ENCODE assay signal across 12 cellular contexts in the genomic region with DNA sequence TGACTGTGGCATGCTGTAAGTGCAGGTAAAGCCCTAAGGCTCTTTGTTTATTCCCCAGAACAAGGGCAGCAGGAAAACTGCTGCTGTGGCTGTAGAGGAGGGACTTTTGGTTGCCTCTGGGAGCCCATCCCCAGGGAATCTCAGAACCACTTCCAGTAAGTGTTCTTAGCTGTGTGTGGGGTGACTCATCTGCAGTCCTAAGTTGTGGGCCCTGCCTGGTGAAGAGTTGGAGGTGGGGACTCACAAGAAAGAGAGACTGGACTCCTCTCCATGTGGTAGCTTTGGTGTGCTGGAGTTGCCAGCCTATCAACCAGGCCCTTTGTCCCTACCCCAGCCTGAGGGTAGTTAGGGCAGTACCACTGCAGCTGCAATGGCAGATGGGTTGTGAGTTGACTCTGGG. TPM values are rescaled to one million over a fixed set of nuclear protein-coding genes. Genes with fewer than 3 reads are reported as not detected.
DNase-seq lines count a peak whose midpoint lies in the region; ATAC-seq and TF ChIP-seq lines count a peak whose summit lies in the region.
"Had no signal": no experiment of that assay in that cellular context is flagged by ENCODE, and none has a peak within 500 bp of the region (broad histone marks: within the 10 kb centered on the region; RNA-seq: fewer than 3 reads in every experiment).

No MANE protein-coding gene starts in this region.

- no peak overlapping the region for H3K4me3 Mint-ChIP-seq in H9
- no peak overlapping the region for H3K4me3 Mint-ChIP-seq in activated T-helper 2 cell treated with anti-CD3 and anti-CD28 coated beads, Interferon-gamma antibody, Interleukin-2, Interleukin-4, amounts not matched to agents 10 μg/mL and 5 μg/mL and 100 μg/mL, durations not matched to agents 14 hours and 24 hours and 36 hours (ENCODE audit: low read depth)
- H3K4me3 Mint-ChIP-seq: CD14-positive monocyte; stimulated activated memory B cell treated with anti-CD40 and anti-IgM and Interleukin-4, amounts not matched to agents 10 μg/mL and 1 μg/mL and 100 μg/mL, for 72 hours had no signal

- H3K27me3 ChIP-seq in ACC112 (ENCODE audit: insufficient read depth, low read length) (no peaks in the 10 kb centered on the region), H9 (ENCODE audit: insufficient read depth, low read length) (no peaks in the 10 kb centered on the region)

- H3T11ph ChIP-seq in H9 (ENCODE audit: low read length): no peak overlapping the region

- no peak overlapping the region for H3K14ac ChIP-seq in H9 (ENCODE audit: insufficient read depth, low read length)

- peak overlapping the region; percentile 10; the same call in 1 of the 2 replicates for H3K4me3 ChIP-seq in ACC112 (ENCODE audit: low read depth, low read length)
- H3K4me3 ChIP-seq: skin epidermis had no signal

- H3K27me3 Mint-ChIP-seq in H9 (ENCODE audit: low read depth): peaks cover 4% of the 10 kb centered on the region
- H3K27me3 Mint-ChIP-seq in activated T-helper 2 cell treated with anti-CD3 and anti-CD28 coated beads, Interferon-gamma antibody, Interleukin-2, Interleukin-4, amounts not matched to agents 10 μg/mL and 5 μg/mL and 100 μg/mL, durations not matched to agents 14 hours and 24 hours and 36 hours (ENCODE audit: low read depth): peaks cover 4% of the 10 kb centered on the region

- no peak overlapping the region for H3K9ac ChIP-seq in H9 (ENCODE audit: extremely low read depth, insufficient read length, low read length)

- peaks cover 16 to 17% of the 10 kb centered on the region in 2 experiments for H3K4me1 Mint-ChIP-seq in H9
- no peaks in the 10 kb centered on the region for H3K4me1 Mint-ChIP-seq in activated T-helper 2 cell treated with anti-CD3 and anti-CD28 coated beads, Interferon-gamma antibody, Interleukin-2, Interleukin-4, amounts not matched to agents 10 μg/mL and 5 μg/mL and 100 μg/mL, durations not matched to agents 14 hours and 24 hours and 36 hours (ENCODE audit: low read depth)
- H3K4me1 Mint-ChIP-seq: CD14-positive monocyte; stimulated activated memory B cell treated with anti-CD40 and anti-IgM and Interleukin-4, amounts not matched to agents 10 μg/mL and 1 μg/mL and 100 μg/mL, for 72 hours had no signal

- H3K4me2 ChIP-seq in H9 (ENCODE audit: insufficient read depth, insufficient read length, low read length): no peak overlapping the region

- H3K79me2 ChIP-seq in ACC112 (ENCODE audit: control insufficient read depth, insufficient read depth, low read length, unreplicated experiment) (no peaks in the 10 kb centered on the region), H9 (ENCODE audit: insufficient read depth, low read length) (no peaks in the 10 kb centered on the region)

- H3K27ac ChIP-seq in ACC112 (ENCODE audit: low read depth, low read length): no peak overlapping the region
- H3K27ac ChIP-seq in H9 (ENCODE audit: insufficient read length, low read depth, low read length): no peak overlapping the region
- H3K27ac ChIP-seq: skin epidermis had no signal

- no peak overlapping the region for H3K27ac Mint-ChIP-seq in H9
- H3K27ac Mint-ChIP-seq in activated T-helper 2 cell treated with anti-CD3 and anti-CD28 coated beads, Interferon-gamma antibody, Interleukin-2, Interleukin-4, amounts not matched to agents 10 μg/mL and 5 μg/mL and 100 μg/mL, durations not matched to agents 14 hours and 24 hours and 36 hours: no peak overlapping the region
- H3K27ac Mint-ChIP-seq: stimulated activated memory B cell treated with anti-CD40 and anti-IgM and Interleukin-4, amounts not matched to agents 10 μg/mL and 1 μg/mL and 100 μg/mL, for 72 hours had no signal

- no peak overlapping the region for H3K56ac ChIP-seq in H9 (ENCODE audit: insufficient read length, low read depth, low read length)

- H4K20me1 ChIP-seq in H9 (ENCODE audit: control insufficient read depth, insufficient read depth, insufficient read length): no peaks in the 10 kb centered on the region

- H2BK12ac ChIP-seq in H9 (ENCODE audit: insufficient read length, low read depth, low read length): no peak overlapping the region

- no peak overlapping the region for H2BK120ac ChIP-seq in H9 (ENCODE audit: low read depth, low read length, poor library complexity, severe bottlenecking)

- H3K4me1 ChIP-seq in ACC112 (ENCODE audit: control insufficient read depth, insufficient read depth, low read length, unreplicated experiment) (peaks cover 15% of the 10 kb centered on the region), H9 (ENCODE audit: insufficient read depth, low read length) (peaks cover 4% of the 10 kb centered on the region; the same call in 1 of the 2 replicates)

- no peak overlapping the region for H3K23ac ChIP-seq in H9 (ENCODE audit: insufficient read length, low read depth, low read length)

- H4K91ac ChIP-seq in H9 (ENCODE audit: insufficient read length, low read depth, low read length): no peak overlapping the region

- H4K8ac ChIP-seq in H9 (replicated peaks; ENCODE audit: insufficient read length, low read depth, low read length): no peak overlapping the region

- no peak overlapping the region for H3K18ac ChIP-seq in H9 (ENCODE audit: insufficient read length, low read depth, low read length)

- no peak for TF ChIP-seq CTCF in H9 (conservative IDR thresholded peaks at IDR 0.05)

- H3K4ac ChIP-seq in H9 (ENCODE audit: low read depth, low read length): no peak overlapping the region

- 0 out of 2 replicates have a peak, but pooled peaks cover 5% of the 10 kb centered on the region for H3K36me3 ChIP-seq in ACC112 (ENCODE audit: insufficient read depth, low read length)

- no peak overlapping the region for H2BK5ac ChIP-seq in H9 (ENCODE audit: insufficient read length, low read length)

- intact Hi-C loops in activated T-helper 2 cell treated with anti-CD3 and anti-CD28 coated beads, Interferon-gamma antibody, Interleukin-2, Interleukin-4, amounts not matched to agents 10 μg/mL and 5 μg/mL and 100 μg/mL, durations not matched to agents 14 hours and 24 hours and 36 hours (cut with micrococcal nuclease): no loop called here

- no peak overlapping the region for H2AK5ac ChIP-seq in H9 (ENCODE audit: insufficient read length, low read length)

- H3K9me3 Mint-ChIP-seq in H9: peaks cover 20 to 31% of the 10 kb centered on the region in 2 experiments
- peaks cover 56% of the 10 kb centered on the region for H3K9me3 Mint-ChIP-seq in activated T-helper 2 cell treated with anti-CD3 and anti-CD28 coated beads, Interferon-gamma antibody, Interleukin-2, Interleukin-4, amounts not matched to agents 10 μg/mL and 5 μg/mL and 100 μg/mL, durations not matched to agents 14 hours and 24 hours and 36 hours

- DNase-seq in H9 (peak; percentile 34), T1000 (lab: John Stamatoyannopoulos, UW) (peak; percentile 67), hepatic stellate cell (ENCODE audit: low spot score) (peak; percentile 88), DMS79 treated with DMSO at 0.1 percent for 48 hours (lab: John Stamatoyannopoulos, UW) (no peak), ureter (ENCODE audit: low spot score) (no peak)
- DNase-seq in activated T-helper 2 cell treated with anti-CD3 and anti-CD28 coated beads, Interferon-gamma antibody, Interleukin-2, Interleukin-4, amounts not matched to agents 10 μg/mL and 5 μg/mL and 100 μg/mL, durations not matched to agents 14 hours and 24 hours and 36 hours (ENCODE audit: low spot score): no peak
- DNase-seq: glutamatergic neuron had no signal

- H3K23me2 ChIP-seq in H9 (ENCODE audit: insufficient read length, low read depth, low read length, poor library complexity, severe bottlenecking): no peaks in the 10 kb centered on the region

- no peak overlapping the region for H2BK15ac ChIP-seq in H9 (ENCODE audit: low read depth, low read length)

- no peak for ATAC-seq in GM21423 (IDR thresholded peaks at IDR 0.05; ENCODE audit: unreplicated experiment)
- ATAC-seq: stimulated activated memory B cell treated with anti-CD40 and anti-IgM and Interleukin-4, amounts not matched to agents 10 μg/mL and 1 μg/mL and 100 μg/mL, for 72 hours had no signal

- H2BK20ac ChIP-seq in H9 (ENCODE audit: low read depth, low read length, poor library complexity, severe bottlenecking): no peak overlapping the region

- no peaks in the 10 kb centered on the region for H3K79me1 ChIP-seq in H9 (ENCODE audit: insufficient read depth, low read depth, low read length, poor library complexity, severe bottlenecking)

- H2AFZ ChIP-seq in ACC112 (ENCODE audit: low read length, unreplicated experiment) (peak overlapping the region; percentile 83), H9 (ENCODE audit: low read length) (no peak overlapping the region)

- H3K36me3 Mint-ChIP-seq in H9 (ENCODE audit: insufficient read depth in 1 of 3, low read depth in 3 of 3): peaks cover 15 to 30% (median 16%) of the 10 kb centered on the region in 3 experiments
- H3K36me3 Mint-ChIP-seq in activated T-helper 2 cell treated with anti-CD3 and anti-CD28 coated beads, Interferon-gamma antibody, Interleukin-2, Interleukin-4, amounts not matched to agents 10 μg/mL and 5 μg/mL and 100 μg/mL, durations not matched to agents 14 hours and 24 hours and 36 hours (ENCODE audit: low read depth): peaks cover 29% of the 10 kb centered on the region

- no peak overlapping the region for H4K5ac ChIP-seq in H9 (ENCODE audit: insufficient read length, low read depth, low read length)

- H3K9me3 ChIP-seq in H9 (ENCODE audit: control insufficient read depth, low read depth, low read length): no peaks in the 10 kb centered on the region

RNA-seq across cellular contexts. Expression of gene DENND1B, which starts 24.0 kb away (rescaled TPM):
- total RNA-seq in H9 (2021): 5.2 and 6.3 TPM in 2 replicates
- total RNA-seq in ureter: 29.4 TPM
- 18.2 and 19.0 TPM in 2 replicates for total RNA-seq in activated T-helper 2 cell treated with anti-CD3 and anti-CD28 coated beads, Interferon-gamma antibody, Interleukin-2, Interleukin-4, amounts not matched to agents 10 μg/mL and 5 μg/mL and 100 μg/mL, durations not matched to agents 14 hours and 24 hours and 36 hours

Comparison
In these comparisons a context has a peak if more than half of its experiments do, and no peak if none do; other contexts are left out.
1. DNase-seq: peak in H9 (single experiment), T1000 (single experiment) and hepatic stellate cell (single experiment); none in DMS79 treated with DMSO at 0.1 percent for 48 hours (single experiment), ureter (single experiment) and activated T-helper 2 cell treated with anti-CD3 and anti-CD28 coated beads, Interferon-gamma antibody, Interleukin-2, Interleukin-4, amounts not matched to agents 10 μg/mL and 5 μg/mL and 100 μg/mL, durations not matched to agents 14 hours and 24 hours and 36 hours (single experiment).